8 cellular contexts compared by ENCODE assay signal in the genomic region with DNA sequence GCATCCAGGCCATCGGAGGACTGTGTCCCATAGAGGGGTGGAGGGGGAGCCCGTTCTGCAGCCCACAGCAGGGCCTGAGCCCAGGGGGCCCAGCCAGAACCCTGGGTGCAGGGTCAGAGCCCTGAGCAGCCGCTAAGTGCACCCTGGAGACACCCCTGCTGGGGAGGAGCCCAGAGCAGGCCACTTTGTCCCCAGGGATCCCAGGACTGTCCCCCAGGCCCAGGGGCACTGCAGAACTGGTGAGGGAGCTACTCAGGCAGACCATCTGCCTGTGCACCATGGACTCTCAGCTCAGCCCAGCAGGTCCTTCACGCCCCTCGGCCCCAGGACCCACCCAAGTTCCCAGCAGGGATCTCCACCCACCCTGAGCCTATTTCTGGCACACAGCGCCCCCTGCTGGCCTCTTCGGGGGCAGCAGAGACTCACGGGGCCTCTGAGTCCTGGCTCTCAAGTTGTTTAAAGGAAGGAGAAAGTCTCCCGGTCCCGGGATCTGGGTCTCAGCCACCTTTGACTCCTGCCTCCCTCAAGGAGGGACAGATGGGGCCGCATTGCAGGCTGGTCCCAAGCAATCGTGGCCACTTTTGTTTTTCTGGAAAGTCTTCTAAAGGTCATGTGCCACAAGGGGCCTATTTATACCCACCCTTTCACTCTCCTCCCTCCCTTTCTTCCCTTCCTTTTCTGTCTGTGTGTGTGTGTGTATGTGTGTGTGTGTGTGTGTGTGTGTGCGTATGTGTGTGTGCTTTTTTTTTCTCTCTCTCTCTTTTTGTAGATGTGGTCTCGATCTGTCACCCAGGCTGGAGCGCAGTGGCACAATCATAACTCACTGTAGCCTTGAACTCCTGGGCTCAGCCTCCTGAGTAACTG.
DNase-seq lines count a peak whose midpoint lies in the region; ATAC-seq and TF ChIP-seq lines count a peak whose summit lies in the region.

No MANE protein-coding gene starts in this region.

- no peaks in the 10 kb centered on the region for H3K27me3 ChIP-seq in H7 (ENCODE audit: control insufficient read depth, insufficient read depth, low read length)

- intact Hi-C loops in Right ventricle myocardium superior (cut with DNase I) = loop anchor here (10.0 kb wide), 1 partner anchor 164 kb away; no protein-coding TSS in a partner anchor

- no peaks in the 10 kb centered on the region; the same call in 1 of the 2 replicates for H3K36me3 ChIP-seq in H7 (replicated peaks; ENCODE audit: control insufficient read depth, insufficient read depth, low read length)

- H3K27ac ChIP-seq in RWPE1 = no peak overlapping the region

- TF ChIP-seq CTCF in RWPE1 (conservative IDR thresholded peaks at IDR 0.05; ENCODE audit: low read depth) = peak; percentile 93

- CTCF ChIA-PET in RWPE1 (lab: Yijun Ruan, JAX) = interaction anchor here (0.5 to 0.7 kb wide), 6 partner anchors 15 to 732 kb away, joined by 3 to 5 read pairs (median 3); no protein-coding TSS in a partner anchor

- POLR2A ChIA-PET in RWPE1 (lab: Yijun Ruan, JAX; ENCODE audit: low non-redundant PET) = no interaction called here

- H3K4me3 ChIP-seq in H7 (ENCODE audit: insufficient read depth, low read depth, low read length) = no peak overlapping the region

- DNase-seq in Ammon's horn (ENCODE audit: low spot score) (peak; percentile 39), H7 (peak; percentile 96), RWPE1 (ENCODE audit: low spot score) (peak; percentile 71), Right ventricle myocardium superior (peak; percentile 74), retina (peak; percentile 72)
- DNase-seq in activated naive CD4-positive, alpha-beta T cell (lab: John Stamatoyannopoulos, UW) = peak; percentile 10 to 51 (median 35)

- ATAC-seq in Right ventricle myocardium superior (ENCODE audit: poor library complexity) (peak; percentile 72), HG03097 (IDR thresholded peaks at IDR 0.05; ENCODE audit: low FRiP score, unreplicated experiment) (no peak), GM18873 (IDR thresholded peaks at IDR 0.05; ENCODE audit: low FRiP score, unreplicated experiment) (no peak)

Comparison
In these comparisons a context has a peak if more than half of its experiments do, and no peak if none do; other contexts are left out.
1. DNase-seq: peak in every context shown above with its lines; median percentile 96 in H7; 74 in Right ventricle myocardium superior; 72 in retina; 71 in RWPE1; 39 in Ammon's horn; 35 in activated naive CD4-positive, alpha-beta T cell.